Comparison of ENCODE assay signal across 1 cellular context in the genomic region with DNA sequence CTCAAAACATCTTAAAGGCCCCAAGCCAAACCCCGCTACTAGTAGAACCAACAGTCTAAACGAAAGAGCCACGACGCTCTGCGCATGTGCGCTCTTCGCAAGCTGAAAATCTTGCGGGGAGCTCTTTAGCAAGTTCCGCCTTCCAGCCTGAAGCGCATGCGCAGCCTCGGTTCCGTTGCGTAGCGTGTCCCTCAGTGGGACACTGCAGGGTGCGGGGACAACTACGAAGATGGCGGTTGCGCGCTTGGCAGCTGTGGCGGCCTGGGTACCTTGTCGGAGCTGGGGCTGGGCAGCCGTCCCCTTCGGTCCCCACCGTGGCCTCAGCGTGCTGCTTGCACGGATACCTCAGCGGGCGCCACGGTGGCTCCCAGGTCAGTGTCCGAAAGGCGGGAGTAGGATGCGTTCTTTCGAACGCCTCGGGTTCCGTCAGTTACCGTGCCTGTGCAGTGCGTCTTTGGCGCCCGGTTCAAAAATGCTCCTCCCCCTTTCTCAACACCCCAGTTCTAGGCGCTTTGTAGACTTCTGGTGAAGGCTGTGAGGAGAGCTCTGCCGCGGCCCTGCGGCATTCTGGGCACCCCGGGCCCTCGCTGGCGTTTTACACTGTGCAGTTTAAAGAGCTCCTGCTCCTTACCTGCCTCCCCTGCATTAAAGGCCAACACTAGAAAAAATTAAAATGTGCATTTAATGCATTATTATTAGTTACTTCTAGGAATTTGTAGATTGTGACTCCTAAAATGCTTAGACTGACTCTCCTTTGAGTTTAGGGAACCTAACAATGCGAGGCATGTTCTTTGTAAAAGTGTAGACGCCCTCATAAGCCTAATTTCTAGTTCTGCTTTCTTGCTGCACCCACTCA.
TF ChIP-seq lines count a peak whose summit lies in the region.

A gene (plus strand): TSS at position 194 of the 856 bp plus-strand sequence. CDS start 36 bp downstream, at position 230.

TF ChIP-seq in GM12878, 131 proteins besides CTCF, POLR2A, EP300 and RAD21 (continued from another document and continues in another):
- TF ChIP-seq, protein P1, sequence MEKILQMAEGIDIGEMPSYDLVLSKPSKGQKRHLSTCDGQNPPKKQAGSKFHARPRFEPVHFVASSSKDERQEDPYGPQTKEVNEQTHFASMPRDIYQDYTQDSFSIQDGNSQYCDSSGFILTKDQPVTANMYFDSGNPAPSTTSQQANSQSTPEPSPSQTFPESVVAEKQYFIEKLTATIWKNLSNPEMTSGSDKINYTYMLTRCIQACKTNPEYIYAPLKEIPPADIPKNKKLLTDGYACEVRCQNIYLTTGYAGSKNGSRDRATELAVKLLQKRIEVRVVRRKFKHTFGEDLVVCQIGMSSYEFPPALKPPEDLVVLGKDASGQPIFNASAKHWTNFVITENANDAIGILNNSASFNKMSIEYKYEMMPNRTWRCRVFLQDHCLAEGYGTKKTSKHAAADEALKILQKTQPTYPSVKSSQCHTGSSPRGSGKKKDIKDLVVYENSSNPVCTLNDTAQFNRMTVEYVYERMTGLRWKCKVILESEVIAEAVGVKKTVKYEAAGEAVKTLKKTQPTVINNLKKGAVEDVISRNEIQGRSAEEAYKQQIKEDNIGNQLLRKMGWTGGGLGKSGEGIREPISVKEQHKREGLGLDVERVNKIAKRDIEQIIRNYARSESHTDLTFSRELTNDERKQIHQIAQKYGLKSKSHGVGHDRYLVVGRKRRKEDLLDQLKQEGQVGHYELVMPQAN (conservative IDR thresholded peaks at IDR 0.05) = no peak; the same call in none of the 2 replicates
- TF ChIP-seq RUNX3 (IDR thresholded peaks at IDR 0.05; ENCODE audit: low read length) (0 out of 2 replicates have a peak, but pooled peaks have one; percentile 20), MTA3 (IDR thresholded peaks at IDR 0.05; ENCODE audit: borderline replicate concordance, low read length) (no peak), SUZ12 (IDR thresholded peaks at IDR 0.05; ENCODE audit: unreplicated experiment) (no peak), CHD1 (IDR thresholded peaks at IDR 0.05; ENCODE audit: low read depth, low read length) (no peak), BHLHE40 (IDR thresholded peaks at IDR 0.05; ENCODE audit: borderline replicate concordance in 1 of 2, low read depth in 2 of 2, low read length in 1 of 2) (peak in 1 of 2 experiments; percentile 9; a peak in 1 of 4 replicates), TCF3 (IDR thresholded peaks at IDR 0.05; ENCODE audit: borderline replicate concordance, insufficient read depth, low read depth, low read length) (no peak), NR2C1 (IDR thresholded peaks at IDR 0.05) (no peak), IKZF1 (conservative IDR thresholded peaks at IDR 0.05) (peak; percentile 74), ZNF217 (IDR thresholded peaks at IDR 0.05) (no peak), SREBF2 (IDR thresholded peaks at IDR 0.05; ENCODE audit: low read length) (no peak), SRF (IDR thresholded peaks at IDR 0.05; ENCODE audit: low read depth in 2 of 2, low read length in 2 of 2) (0 out of 4 replicates have a peak, but pooled peaks of 1 of the 2 experiments have one; percentile 1), ZNF207 (IDR thresholded peaks at IDR 0.05; ENCODE audit: borderline replicate concordance) (no peak), IRF4 (IDR thresholded peaks at IDR 0.05; ENCODE audit: low read depth, low read length) (no peak), MEF2A (IDR thresholded peaks at IDR 0.05; ENCODE audit: insufficient read depth, low read depth, low read length) (no peak), KDM1A (IDR thresholded peaks at IDR 0.05; ENCODE audit: borderline replicate concordance) (no peak), WRNIP1 (IDR thresholded peaks at IDR 0.05; ENCODE audit: borderline replicate concordance, low read depth, low read length) (no peak), YBX1 (IDR thresholded peaks at IDR 0.05) (no peak), ASH2L (IDR thresholded peaks at IDR 0.05; ENCODE audit: borderline replicate concordance, low read depth) (peak; percentile 82; the same call in 1 of the 2 replicates), SMC3 (IDR thresholded peaks at IDR 0.05; ENCODE audit: borderline replicate concordance, low read length) (no peak)
- TF ChIP-seq, protein P2, sequence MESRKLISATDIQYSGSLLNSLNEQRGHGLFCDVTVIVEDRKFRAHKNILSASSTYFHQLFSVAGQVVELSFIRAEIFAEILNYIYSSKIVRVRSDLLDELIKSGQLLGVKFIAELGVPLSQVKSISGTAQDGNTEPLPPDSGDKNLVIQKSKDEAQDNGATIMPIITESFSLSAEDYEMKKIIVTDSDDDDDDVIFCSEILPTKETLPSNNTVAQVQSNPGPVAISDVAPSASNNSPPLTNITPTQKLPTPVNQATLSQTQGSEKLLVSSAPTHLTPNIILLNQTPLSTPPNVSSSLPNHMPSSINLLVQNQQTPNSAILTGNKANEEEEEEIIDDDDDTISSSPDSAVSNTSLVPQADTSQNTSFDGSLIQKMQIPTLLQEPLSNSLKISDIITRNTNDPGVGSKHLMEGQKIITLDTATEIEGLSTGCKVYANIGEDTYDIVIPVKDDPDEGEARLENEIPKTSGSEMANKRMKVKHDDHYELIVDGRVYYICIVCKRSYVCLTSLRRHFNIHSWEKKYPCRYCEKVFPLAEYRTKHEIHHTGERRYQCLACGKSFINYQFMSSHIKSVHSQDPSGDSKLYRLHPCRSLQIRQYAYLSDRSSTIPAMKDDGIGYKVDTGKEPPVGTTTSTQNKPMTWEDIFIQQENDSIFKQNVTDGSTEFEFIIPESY (IDR thresholded peaks at IDR 0.05) = no peak
- TF ChIP-seq, protein P3, sequence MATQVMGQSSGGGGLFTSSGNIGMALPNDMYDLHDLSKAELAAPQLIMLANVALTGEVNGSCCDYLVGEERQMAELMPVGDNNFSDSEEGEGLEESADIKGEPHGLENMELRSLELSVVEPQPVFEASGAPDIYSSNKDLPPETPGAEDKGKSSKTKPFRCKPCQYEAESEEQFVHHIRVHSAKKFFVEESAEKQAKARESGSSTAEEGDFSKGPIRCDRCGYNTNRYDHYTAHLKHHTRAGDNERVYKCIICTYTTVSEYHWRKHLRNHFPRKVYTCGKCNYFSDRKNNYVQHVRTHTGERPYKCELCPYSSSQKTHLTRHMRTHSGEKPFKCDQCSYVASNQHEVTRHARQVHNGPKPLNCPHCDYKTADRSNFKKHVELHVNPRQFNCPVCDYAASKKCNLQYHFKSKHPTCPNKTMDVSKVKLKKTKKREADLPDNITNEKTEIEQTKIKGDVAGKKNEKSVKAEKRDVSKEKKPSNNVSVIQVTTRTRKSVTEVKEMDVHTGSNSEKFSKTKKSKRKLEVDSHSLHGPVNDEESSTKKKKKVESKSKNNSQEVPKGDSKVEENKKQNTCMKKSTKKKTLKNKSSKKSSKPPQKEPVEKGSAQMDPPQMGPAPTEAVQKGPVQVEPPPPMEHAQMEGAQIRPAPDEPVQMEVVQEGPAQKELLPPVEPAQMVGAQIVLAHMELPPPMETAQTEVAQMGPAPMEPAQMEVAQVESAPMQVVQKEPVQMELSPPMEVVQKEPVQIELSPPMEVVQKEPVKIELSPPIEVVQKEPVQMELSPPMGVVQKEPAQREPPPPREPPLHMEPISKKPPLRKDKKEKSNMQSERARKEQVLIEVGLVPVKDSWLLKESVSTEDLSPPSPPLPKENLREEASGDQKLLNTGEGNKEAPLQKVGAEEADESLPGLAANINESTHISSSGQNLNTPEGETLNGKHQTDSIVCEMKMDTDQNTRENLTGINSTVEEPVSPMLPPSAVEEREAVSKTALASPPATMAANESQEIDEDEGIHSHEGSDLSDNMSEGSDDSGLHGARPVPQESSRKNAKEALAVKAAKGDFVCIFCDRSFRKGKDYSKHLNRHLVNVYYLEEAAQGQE (IDR thresholded peaks at IDR 0.05; ENCODE audit: low read depth, low read length) = no peak
- TF ChIP-seq, protein P4, sequence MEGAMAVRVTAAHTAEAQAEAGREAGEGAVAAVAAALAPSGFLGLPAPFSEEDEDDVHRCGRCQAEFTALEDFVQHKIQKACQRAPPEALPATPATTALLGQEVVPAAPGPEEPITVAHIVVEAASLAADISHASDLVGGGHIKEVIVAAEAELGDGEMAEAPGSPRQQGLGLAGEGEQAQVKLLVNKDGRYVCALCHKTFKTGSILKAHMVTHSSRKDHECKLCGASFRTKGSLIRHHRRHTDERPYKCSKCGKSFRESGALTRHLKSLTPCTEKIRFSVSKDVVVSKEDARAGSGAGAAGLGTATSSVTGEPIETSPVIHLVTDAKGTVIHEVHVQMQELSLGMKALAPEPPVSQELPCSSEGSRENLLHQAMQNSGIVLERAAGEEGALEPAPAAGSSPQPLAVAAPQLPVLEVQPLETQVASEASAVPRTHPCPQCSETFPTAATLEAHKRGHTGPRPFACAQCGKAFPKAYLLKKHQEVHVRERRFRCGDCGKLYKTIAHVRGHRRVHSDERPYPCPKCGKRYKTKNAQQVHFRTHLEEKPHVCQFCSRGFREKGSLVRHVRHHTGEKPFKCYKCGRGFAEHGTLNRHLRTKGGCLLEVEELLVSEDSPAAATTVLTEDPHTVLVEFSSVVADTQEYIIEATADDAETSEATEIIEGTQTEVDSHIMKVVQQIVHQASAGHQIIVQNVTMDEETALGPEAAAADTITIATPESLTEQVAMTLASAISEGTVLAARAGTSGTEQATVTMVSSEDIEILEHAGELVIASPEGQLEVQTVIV (IDR thresholded peaks at IDR 0.05; ENCODE audit: borderline replicate concordance, partially characterized antibody) = no peak
- TF ChIP-seq, protein P5, sequence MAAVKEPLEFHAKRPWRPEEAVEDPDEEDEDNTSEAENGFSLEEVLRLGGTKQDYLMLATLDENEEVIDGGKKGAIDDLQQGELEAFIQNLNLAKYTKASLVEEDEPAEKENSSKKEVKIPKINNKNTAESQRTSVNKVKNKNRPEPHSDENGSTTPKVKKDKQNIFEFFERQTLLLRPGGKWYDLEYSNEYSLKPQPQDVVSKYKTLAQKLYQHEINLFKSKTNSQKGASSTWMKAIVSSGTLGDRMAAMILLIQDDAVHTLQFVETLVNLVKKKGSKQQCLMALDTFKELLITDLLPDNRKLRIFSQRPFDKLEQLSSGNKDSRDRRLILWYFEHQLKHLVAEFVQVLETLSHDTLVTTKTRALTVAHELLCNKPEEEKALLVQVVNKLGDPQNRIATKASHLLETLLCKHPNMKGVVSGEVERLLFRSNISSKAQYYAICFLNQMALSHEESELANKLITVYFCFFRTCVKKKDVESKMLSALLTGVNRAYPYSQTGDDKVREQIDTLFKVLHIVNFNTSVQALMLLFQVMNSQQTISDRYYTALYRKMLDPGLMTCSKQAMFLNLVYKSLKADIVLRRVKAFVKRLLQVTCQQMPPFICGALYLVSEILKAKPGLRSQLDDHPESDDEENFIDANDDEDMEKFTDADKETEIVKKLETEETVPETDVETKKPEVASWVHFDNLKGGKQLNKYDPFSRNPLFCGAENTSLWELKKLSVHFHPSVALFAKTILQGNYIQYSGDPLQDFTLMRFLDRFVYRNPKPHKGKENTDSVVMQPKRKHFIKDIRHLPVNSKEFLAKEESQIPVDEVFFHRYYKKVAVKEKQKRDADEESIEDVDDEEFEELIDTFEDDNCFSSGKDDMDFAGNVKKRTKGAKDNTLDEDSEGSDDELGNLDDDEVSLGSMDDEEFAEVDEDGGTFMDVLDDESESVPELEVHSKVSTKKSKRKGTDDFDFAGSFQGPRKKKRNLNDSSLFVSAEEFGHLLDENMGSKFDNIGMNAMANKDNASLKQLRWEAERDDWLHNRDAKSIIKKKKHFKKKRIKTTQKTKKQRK (IDR thresholded peaks at IDR 0.05; ENCODE audit: low read depth, low read length) = no peak
- TF ChIP-seq, protein P6, sequence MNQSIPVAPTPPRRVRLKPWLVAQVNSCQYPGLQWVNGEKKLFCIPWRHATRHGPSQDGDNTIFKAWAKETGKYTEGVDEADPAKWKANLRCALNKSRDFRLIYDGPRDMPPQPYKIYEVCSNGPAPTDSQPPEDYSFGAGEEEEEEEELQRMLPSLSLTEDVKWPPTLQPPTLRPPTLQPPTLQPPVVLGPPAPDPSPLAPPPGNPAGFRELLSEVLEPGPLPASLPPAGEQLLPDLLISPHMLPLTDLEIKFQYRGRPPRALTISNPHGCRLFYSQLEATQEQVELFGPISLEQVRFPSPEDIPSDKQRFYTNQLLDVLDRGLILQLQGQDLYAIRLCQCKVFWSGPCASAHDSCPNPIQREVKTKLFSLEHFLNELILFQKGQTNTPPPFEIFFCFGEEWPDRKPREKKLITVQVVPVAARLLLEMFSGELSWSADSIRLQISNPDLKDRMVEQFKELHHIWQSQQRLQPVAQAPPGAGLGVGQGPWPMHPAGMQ (IDR thresholded peaks at IDR 0.05; ENCODE audit: borderline replicate concordance) = no peak
- TF ChIP-seq, protein P7, sequence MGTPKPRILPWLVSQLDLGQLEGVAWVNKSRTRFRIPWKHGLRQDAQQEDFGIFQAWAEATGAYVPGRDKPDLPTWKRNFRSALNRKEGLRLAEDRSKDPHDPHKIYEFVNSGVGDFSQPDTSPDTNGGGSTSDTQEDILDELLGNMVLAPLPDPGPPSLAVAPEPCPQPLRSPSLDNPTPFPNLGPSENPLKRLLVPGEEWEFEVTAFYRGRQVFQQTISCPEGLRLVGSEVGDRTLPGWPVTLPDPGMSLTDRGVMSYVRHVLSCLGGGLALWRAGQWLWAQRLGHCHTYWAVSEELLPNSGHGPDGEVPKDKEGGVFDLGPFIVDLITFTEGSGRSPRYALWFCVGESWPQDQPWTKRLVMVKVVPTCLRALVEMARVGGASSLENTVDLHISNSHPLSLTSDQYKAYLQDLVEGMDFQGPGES (IDR thresholded peaks at IDR 0.05) = no peak
- TF ChIP-seq, protein P8, sequence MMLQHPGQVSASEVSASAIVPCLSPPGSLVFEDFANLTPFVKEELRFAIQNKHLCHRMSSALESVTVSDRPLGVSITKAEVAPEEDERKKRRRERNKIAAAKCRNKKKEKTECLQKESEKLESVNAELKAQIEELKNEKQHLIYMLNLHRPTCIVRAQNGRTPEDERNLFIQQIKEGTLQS (IDR thresholded peaks at IDR 0.05; ENCODE audit: borderline replicate concordance, extremely low read depth, low read depth, low read length) = no peak
- TF ChIP-seq, protein P9, sequence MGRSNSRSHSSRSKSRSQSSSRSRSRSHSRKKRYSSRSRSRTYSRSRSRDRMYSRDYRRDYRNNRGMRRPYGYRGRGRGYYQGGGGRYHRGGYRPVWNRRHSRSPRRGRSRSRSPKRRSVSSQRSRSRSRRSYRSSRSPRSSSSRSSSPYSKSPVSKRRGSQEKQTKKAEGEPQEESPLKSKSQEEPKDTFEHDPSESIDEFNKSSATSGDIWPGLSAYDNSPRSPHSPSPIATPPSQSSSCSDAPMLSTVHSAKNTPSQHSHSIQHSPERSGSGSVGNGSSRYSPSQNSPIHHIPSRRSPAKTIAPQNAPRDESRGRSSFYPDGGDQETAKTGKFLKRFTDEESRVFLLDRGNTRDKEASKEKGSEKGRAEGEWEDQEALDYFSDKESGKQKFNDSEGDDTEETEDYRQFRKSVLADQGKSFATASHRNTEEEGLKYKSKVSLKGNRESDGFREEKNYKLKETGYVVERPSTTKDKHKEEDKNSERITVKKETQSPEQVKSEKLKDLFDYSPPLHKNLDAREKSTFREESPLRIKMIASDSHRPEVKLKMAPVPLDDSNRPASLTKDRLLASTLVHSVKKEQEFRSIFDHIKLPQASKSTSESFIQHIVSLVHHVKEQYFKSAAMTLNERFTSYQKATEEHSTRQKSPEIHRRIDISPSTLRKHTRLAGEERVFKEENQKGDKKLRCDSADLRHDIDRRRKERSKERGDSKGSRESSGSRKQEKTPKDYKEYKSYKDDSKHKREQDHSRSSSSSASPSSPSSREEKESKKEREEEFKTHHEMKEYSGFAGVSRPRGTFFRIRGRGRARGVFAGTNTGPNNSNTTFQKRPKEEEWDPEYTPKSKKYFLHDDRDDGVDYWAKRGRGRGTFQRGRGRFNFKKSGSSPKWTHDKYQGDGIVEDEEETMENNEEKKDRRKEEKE (IDR thresholded peaks at IDR 0.05) = no peak
